ENCODE assay signal across 1 cellular context in genomic region chr9:93141771-93142483, GRCh38.
TF ChIP-seq lines count a peak whose summit lies in the region.

No MANE protein-coding gene starts in this region.

TF ChIP-seq in H1, 55 proteins besides CTCF, POLR2A, EP300 and RAD21:
- TF ChIP-seq SUZ12 (IDR thresholded peaks at IDR 0.05; ENCODE audit: low read length) (no peak), CEBPB (IDR thresholded peaks at IDR 0.05; ENCODE audit: low read depth, low read length) (no peak)
